28 cellular contexts compared by ENCODE assay signal in genomic region chr13:29131159-29131558, GRCh38.
"Had no signal": no experiment of that assay in that cellular context is flagged by ENCODE, and none has a peak within 500 bp of the region (broad histone marks: within the 10 kb centered on the region; RNA-seq: fewer than 3 reads in every experiment).

No MANE protein-coding gene starts in this region.

- H3K36me3 Mint-ChIP-seq: immature natural killer cell; natural killer cell treated with Interleukin-12 subunit alpha and Interleukin-12 subunit beta and Interleukin-15 and Interleukin-18, amount 100 ng/mL, for 72 hours; type B pancreatic cell had no signal

- FAIRE-seq: islet of Langerhans, kidney had no signal

- H3K4me3 Mint-ChIP-seq: immature natural killer cell; naive thymus-derived CD4-positive, alpha-beta T cell; natural killer cell treated with Interleukin-12 subunit alpha and Interleukin-12 subunit beta and Interleukin-15 and Interleukin-18, amount 100 ng/mL, for 72 hours; stimulated activated naive CD8-positive, alpha-beta T cell treated with anti-CD3 and anti-CD28 coated beads, Interleukin-15, Interleukin-2, amounts not matched to agents 100 ng/mL and 50 ng/mL, for 24 hours; type B pancreatic cell had no signal

- H3K9ac ChIP-seq: parathyroid adenoma had no signal

- H3K79me2 ChIP-seq: parathyroid adenoma had no signal

- H3K27ac Mint-ChIP-seq: immature natural killer cell; naive thymus-derived CD4-positive, alpha-beta T cell; natural killer cell treated with Interleukin-12 subunit alpha and Interleukin-12 subunit beta and Interleukin-15 and Interleukin-18, amount 100 ng/mL, for 72 hours; stimulated activated naive CD8-positive, alpha-beta T cell treated with anti-CD3 and anti-CD28 coated beads, Interleukin-15, Interleukin-2, amounts not matched to agents 100 ng/mL and 50 ng/mL, for 24 hours; type B pancreatic cell had no signal

- H3K27me3 Mint-ChIP-seq: naive thymus-derived CD4-positive, alpha-beta T cell; natural killer cell treated with Interleukin-12 subunit alpha and Interleukin-12 subunit beta and Interleukin-15 and Interleukin-18, amount 100 ng/mL, for 72 hours; stimulated activated naive CD8-positive, alpha-beta T cell treated with anti-CD3 and anti-CD28 coated beads, Interleukin-15, Interleukin-2, amounts not matched to agents 100 ng/mL and 50 ng/mL, for 24 hours; type B pancreatic cell had no signal

- H3K4me3 ChIP-seq: heart left ventricle, left lung, lung, mucosa of descending colon, right atrium auricular region, skin epidermis, suprapubic skin, tibial nerve, uterus had no signal

- H3K27ac ChIP-seq: heart left ventricle, left lung, parathyroid adenoma, right atrium auricular region, skin epidermis, suprapubic skin, tibial nerve, uterus had no signal

- H3K4me1 ChIP-seq: left lung, parathyroid adenoma, right atrium auricular region, suprapubic skin, tibial nerve, uterus had no signal

- ATAC-seq: heart left ventricle; left colon; left lung; mucosa of descending colon; naive thymus-derived CD4-positive, alpha-beta T cell; natural killer cell treated with Interleukin-12 subunit alpha and Interleukin-12 subunit beta and Interleukin-15 and Interleukin-18, amount 100 ng/mL, for 72 hours; sciatic nerve had no signal

- H3K36me3 ChIP-seq: heart left ventricle, left lung, right atrium auricular region, suprapubic skin, tibial nerve, uterus had no signal

- H3K27me3 ChIP-seq: heart left ventricle, left lung, right atrium auricular region, suprapubic skin, tibial nerve, uterus had no signal

- H3K4me1 Mint-ChIP-seq: immature natural killer cell had no signal

- DNase-seq: heart left ventricle; hypothalamus; immature natural killer cell; kidney; left colon; left lung; mesendoderm; midbrain; mucosa of descending colon; naive thymus-derived CD4-positive, alpha-beta T cell; nucleus accumbens; stimulated activated CD4-positive, alpha-beta T cell treated with anti-CD3 and anti-CD28 coated beads, Interleukin-12 subunit alpha, Interleukin-12 subunit beta, amount 100 ng/mL, for 4 hours; stimulated activated CD4-positive, alpha-beta T cell treated with anti-CD3 and anti-CD28 coated beads, Interleukin-15, amount 100 ng/mL, for 24 hours; stimulated activated CD4-positive, alpha-beta T cell treated with anti-CD3 and anti-CD28 coated beads, Interleukin-2, amount 100 ng/mL, for 24 hours; stimulated activated CD4-positive, alpha-beta T cell treated with anti-CD3 and anti-CD28 coated beads, Interleukin-4, amount 100 ng/mL, for 1 hour; stimulated activated naive CD4-positive, alpha-beta T cell; uterus had no signal

- H3K9me3 Mint-ChIP-seq: type B pancreatic cell had no signal

- H3K9me3 ChIP-seq: right atrium auricular region, suprapubic skin, uterus had no signal

- H2AFZ ChIP-seq: parathyroid adenoma had no signal
